ENCODE assay signal across 1 cellular context in the genomic region with DNA sequence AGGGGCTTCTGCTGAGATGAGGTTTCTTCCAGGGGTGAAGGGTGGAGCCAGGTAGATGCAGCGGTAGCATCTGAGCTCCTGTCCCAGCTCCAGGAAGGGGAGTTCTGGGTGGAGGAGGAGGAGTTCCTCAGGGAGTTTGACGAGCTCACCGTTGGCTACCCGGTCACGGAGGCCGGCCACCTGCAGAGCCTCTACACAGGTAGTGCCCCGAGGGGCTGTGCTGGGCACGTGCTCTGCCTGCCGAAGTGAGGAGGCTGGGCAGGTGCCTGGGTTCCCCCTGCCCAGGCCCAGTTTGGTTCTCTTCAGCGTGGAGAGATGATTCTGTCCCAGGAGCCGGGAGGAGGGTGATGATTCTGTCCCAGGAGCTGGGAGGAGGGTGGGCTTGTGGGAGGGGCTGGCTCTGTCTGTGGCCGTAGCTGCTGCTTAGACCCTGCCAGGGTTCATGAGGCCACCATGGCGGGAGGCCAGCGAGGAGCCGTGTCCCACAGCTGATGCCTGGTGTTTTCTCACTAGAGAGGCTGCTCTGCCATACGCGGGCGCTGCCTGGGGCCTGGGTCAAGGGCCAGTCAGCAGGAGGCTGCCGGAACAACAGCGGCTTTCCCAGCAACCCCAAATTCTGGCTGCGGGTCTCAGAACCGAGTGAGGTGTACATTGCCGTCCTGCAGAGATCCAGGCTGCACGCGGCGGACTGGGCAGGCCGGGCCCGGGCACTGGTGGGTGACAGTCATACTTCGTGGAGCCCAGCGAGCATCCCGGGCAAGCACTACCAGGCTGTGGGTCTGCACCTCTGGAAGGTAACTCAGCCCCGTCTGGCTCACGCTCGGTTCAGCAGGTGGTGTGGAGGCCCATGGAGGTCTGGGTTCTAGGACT.
TF ChIP-seq lines count a peak whose summit lies in the region.

No MANE protein-coding gene starts in this region.

TF ChIP-seq in HepG2, 621 proteins besides CTCF, POLR2A, EP300 and RAD21:
- TF ChIP-seq, protein P1, sequence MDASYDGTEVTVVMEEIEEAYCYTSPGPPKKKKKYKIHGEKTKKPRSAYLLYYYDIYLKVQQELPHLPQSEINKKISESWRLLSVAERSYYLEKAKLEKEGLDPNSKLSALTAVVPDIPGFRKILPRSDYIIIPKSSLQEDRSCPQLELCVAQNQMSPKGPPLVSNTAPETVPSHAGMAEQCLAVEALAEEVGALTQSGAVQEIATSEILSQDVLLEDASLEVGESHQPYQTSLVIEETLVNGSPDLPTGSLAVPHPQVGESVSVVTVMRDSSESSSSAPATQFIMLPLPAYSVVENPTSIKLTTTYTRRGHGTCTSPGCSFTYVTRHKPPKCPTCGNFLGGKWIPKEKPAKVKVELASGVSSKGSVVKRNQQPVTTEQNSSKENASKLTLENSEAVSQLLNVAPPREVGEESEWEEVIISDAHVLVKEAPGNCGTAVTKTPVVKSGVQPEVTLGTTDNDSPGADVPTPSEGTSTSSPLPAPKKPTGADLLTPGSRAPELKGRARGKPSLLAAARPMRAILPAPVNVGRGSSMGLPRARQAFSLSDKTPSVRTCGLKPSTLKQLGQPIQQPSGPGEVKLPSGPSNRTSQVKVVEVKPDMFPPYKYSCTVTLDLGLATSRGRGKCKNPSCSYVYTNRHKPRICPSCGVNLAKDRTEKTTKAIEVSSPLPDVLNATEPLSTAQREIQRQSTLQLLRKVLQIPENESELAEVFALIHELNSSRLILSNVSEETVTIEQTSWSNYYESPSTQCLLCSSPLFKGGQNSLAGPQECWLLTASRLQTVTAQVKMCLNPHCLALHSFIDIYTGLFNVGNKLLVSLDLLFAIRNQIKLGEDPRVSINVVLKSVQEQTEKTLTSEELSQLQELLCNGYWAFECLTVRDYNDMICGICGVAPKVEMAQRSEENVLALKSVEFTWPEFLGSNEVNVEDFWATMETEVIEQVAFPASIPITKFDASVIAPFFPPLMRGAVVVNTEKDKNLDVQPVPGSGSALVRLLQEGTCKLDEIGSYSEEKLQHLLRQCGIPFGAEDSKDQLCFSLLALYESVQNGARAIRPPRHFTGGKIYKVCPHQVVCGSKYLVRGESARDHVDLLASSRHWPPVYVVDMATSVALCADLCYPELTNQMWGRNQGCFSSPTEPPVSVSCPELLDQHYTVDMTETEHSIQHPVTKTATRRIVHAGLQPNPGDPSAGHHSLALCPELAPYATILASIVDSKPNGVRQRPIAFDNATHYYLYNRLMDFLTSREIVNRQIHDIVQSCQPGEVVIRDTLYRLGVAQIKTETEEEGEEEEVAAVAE (CRISPR knock-in tag; IDR thresholded peaks at IDR 0.05; ENCODE audit: borderline replicate concordance): no peak
- TF ChIP-seq ZNF468 (CRISPR knock-in tag; IDR thresholded peaks at IDR 0.05) (no peak), THAP11 (CRISPR knock-in tag; IDR thresholded peaks at IDR 0.05) (no peak), ZKSCAN8 (CRISPR knock-in tag; IDR thresholded peaks at IDR 0.05; ENCODE audit: borderline replicate concordance) (no peak), ZNF747 (CRISPR knock-in tag; IDR thresholded peaks at IDR 0.05; ENCODE audit: borderline replicate concordance) (no peak), KLF13 (CRISPR knock-in tag; IDR thresholded peaks at IDR 0.05) (no peak), NCOA5 (CRISPR knock-in tag; IDR thresholded peaks at IDR 0.05) (no peak), HOXA7 (CRISPR knock-in tag; IDR thresholded peaks at IDR 0.05) (no peak)
- TF ChIP-seq, protein P2, sequence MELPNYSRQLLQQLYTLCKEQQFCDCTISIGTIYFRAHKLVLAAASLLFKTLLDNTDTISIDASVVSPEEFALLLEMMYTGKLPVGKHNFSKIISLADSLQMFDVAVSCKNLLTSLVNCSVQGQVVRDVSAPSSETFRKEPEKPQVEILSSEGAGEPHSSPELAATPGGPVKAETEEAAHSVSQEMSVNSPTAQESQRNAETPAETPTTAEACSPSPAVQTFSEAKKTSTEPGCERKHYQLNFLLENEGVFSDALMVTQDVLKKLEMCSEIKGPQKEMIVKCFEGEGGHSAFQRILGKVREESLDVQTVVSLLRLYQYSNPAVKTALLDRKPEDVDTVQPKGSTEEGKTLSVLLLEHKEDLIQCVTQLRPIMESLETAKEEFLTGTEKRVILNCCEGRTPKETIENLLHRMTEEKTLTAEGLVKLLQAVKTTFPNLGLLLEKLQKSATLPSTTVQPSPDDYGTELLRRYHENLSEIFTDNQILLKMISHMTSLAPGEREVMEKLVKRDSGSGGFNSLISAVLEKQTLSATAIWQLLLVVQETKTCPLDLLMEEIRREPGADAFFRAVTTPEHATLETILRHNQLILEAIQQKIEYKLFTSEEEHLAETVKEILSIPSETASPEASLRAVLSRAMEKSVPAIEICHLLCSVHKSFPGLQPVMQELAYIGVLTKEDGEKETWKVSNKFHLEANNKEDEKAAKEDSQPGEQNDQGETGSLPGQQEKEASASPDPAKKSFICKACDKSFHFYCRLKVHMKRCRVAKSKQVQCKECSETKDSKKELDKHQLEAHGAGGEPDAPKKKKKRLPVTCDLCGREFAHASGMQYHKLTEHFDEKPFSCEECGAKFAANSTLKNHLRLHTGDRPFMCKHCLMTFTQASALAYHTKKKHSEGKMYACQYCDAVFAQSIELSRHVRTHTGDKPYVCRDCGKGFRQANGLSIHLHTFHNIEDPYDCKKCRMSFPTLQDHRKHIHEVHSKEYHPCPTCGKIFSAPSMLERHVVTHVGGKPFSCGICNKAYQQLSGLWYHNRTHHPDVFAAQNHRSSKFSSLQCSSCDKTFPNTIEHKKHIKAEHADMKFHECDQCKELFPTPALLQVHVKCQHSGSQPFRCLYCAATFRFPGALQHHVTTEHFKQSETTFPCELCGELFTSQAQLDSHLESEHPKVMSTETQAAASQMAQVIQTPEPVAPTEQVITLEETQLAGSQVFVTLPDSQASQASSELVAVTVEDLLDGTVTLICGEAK (IDR thresholded peaks at IDR 0.05): no peak
- TF ChIP-seq, protein P2 (CRISPR knock-in tag; IDR thresholded peaks at IDR 0.05): no peak
